9 cellular contexts compared by ENCODE assay signal in genomic region chr5:129448654-129449053, GRCh38. TPM values are rescaled to one million over a fixed set of nuclear protein-coding genes. Genes with fewer than 3 reads are reported as not detected.
"Had no signal": no experiment of that assay in that cellular context is flagged by ENCODE, and none has a peak within 500 bp of the region (broad histone marks: within the 10 kb centered on the region; RNA-seq: fewer than 3 reads in every experiment).

No MANE protein-coding gene starts in this region.

- H3K27ac ChIP-seq: GM23248 had no signal

- H3K9me3 ChIP-seq: HAP-1 had no signal

- H2AFZ ChIP-seq: GM23248 had no signal

- H3K4me3 ChIP-seq: GM23248, HAP-1 had no signal

- FAIRE-seq: HTR-8/SVneo had no signal

- H3K9ac ChIP-seq: GM23248 had no signal

- DNase-seq: GM23248, GOT3, H7, KG1 had no signal

- H3K36me3 ChIP-seq: HAP-1 had no signal

- H3K4me1 ChIP-seq: HAP-1 had no signal

- ATAC-seq: HCT116 had no signal

RNA-seq across cellular contexts. Expression of gene ADAMTS19, which starts 11.4 kb away (rescaled TPM):
- total RNA-seq: GM23248, HT-29 had no signal
- polyA plus RNA-seq: GM23248, IgD-negative memory B cell had no signal
